Comparison of ENCODE assay signal across 3 cellular contexts in the genomic region with DNA sequence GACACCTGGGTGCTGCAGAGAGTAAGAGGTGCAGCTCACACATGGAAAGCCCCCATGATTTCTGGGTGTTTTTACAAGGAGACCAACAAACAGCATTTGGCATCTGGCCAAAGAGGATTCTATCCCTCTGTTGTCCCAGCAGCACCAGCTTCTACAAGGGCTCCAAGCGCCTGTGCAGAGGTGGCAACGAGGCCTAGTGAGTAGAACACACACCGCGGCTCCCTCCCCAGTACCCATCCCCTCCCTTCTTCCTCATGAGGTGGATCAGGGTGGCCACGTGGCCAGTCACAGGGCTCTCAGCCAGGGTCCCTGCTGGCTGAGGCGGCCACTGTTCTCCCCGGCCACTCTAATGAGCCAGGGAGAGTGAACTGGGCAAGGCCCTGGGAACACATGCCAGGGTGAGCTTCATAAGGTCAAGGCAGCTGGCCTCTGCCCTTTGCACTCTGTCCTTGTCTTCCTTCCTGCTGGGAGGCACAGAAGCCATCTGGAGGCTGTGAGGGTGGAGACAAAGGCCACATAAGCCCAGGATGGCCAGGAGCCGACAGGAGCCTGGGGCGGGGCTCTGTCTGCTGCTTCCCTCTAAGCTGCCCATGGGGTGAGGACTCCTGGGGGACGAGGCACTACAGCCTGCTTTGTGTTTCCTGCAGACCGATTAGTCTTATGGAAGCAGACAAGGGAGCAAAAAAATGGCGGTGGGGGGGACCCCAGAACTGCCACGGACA. TPM values are rescaled to one million over a fixed set of nuclear protein-coding genes. Genes with fewer than 3 reads are reported as not detected.
"Had no signal": no experiment of that assay in that cellular context is flagged by ENCODE, and none has a peak within 500 bp of the region (broad histone marks: within the 10 kb centered on the region; RNA-seq: fewer than 3 reads in every experiment).

No MANE protein-coding gene starts in this region.

RNA-seq across cellular contexts. Expression of a gene that starts 31.7 kb away (rescaled TPM):
- total RNA-seq: M059J, PC-3, SK-MEL-5 had no signal
